In the genomic region with DNA sequence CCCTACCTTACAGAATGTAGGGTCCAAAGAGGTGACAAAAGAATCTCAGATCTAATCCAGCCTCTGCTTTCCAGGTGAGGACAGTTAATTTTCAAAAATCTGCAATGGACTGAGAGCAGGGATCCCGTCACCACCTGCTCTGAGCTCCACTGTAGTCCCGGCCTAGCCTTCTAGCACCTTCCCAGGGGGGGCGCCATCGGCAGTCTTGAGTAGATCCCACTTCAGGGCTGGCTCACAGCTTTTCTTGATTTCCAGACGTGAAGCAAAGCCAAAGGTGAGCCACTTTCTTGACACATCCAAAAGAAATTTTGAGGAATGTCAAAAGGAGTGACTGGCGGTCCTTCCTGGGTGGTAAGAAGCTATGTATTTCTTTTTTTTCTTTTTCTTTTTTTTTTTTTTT, we compare ENCODE assay signal across 8 cellular contexts.
DNase-seq lines count a peak whose midpoint lies in the region; ATAC-seq, FAIRE-seq and TF ChIP-seq lines count a peak whose summit lies in the region.

No MANE protein-coding gene starts in this region.

- no peaks in the 10 kb centered on the region for H3K4me1 ChIP-seq in A549

- no peaks in the 10 kb centered on the region for H3K9me3 ChIP-seq in A549
- H3K9me3 ChIP-seq in WERI-Rb-1 (ENCODE audit: severe bottlenecking), result no peaks in the 10 kb centered on the region

- TF ChIP-seq POLR2A in A549 (IDR thresholded peaks at IDR 0.05; ENCODE audit: low read length), result no peak

- H3K27me3 ChIP-seq in WERI-Rb-1 (ENCODE audit: insufficient read depth, low read depth, severe bottlenecking), result no peaks in the 10 kb centered on the region

- POLR2A ChIA-PET in A549 (lab: Yijun Ruan, JAX), result interaction anchor here (1.3 kb wide), 2 partner anchors 509 to 510 kb away, joined by 3 to 4 read pairs; no protein-coding TSS in a partner anchor

- no peak overlapping the region for H3K4me2 ChIP-seq in A549

- FAIRE-seq in A549 (lab: Jason Lieb, UNC) (no peak), RCC 7860 (lab: Jason Lieb, UNC) (no peak)

- H3K36me3 ChIP-seq in WERI-Rb-1, result no peaks in the 10 kb centered on the region

- peak; percentile 52 to 65; a peak in 4 of 6 replicates for ATAC-seq in A549
- ATAC-seq in HG02970 (IDR thresholded peaks at IDR 0.05; ENCODE audit: low FRiP score, unreplicated experiment), result no peak
- no peak for ATAC-seq in HG02852 (IDR thresholded peaks at IDR 0.05; ENCODE audit: unreplicated experiment)

- no peak for TF ChIP-seq EP300 in A549 (IDR thresholded peaks at IDR 0.05)

- 69% methylated on average over 6 of the region's 6 CpGs for WGBS in A549 (ENCODE audit: missing lambda C conversion rate)

- DNase-seq in A549 (ENCODE audit: low read depth in 1 of 2, low spot score in 1 of 2) (peak; percentile 36 to 51), GM13976 (ENCODE audit: low spot score) (peak; percentile 46), WERI-Rb-1 (peak; percentile 75), iPS-NIHi7 (ENCODE audit: extremely low spot score) (peak; percentile 84), RCC 7860 (ENCODE audit: low spot score) (no peak)
- no peak for DNase-seq in effector CD4-positive, alpha-beta T cell

- TF ChIP-seq RAD21 in A549 (conservative IDR thresholded peaks at IDR 0.05 in 1 of 2, IDR thresholded peaks at IDR 0.05 in 1 of 2), result peak in 1 of 2 experiments; percentile 22; a peak in 1 of 5 replicates

- TF ChIP-seq CTCF in A549 (IDR thresholded peaks at IDR 0.05) (no peak), GM13976 (IDR thresholded peaks at IDR 0.05; ENCODE audit: borderline replicate concordance, control extremely low read depth, extremely low read depth, insufficient read depth, missing control alignments) (no peak), WERI-Rb-1 (IDR thresholded peaks at IDR 0.05; ENCODE audit: low read depth, low read length) (peak; percentile 66)

- in situ Hi-C loops in GM13976 (cut with MboI; ENCODE audit: low sequenced_read_pairs, unreplicated experiment), result loop anchor here (5.0 to 25.0 kb wide), 2 partner anchors 512 to 772 kb away; no protein-coding TSS in a partner anchor

- no peak overlapping the region for H3K4me3 ChIP-seq in A549
- H3K4me3 ChIP-seq in WERI-Rb-1 (ENCODE audit: low read depth, low read length), result no peak overlapping the region

- H3K27ac ChIP-seq in A549 (no peak overlapping the region), WERI-Rb-1 (no peak overlapping the region)

- CTCF ChIA-PET in A549 (lab: Yijun Ruan, JAX), result interaction anchor here (0.6 to 9.1 kb wide), 76 partner anchors 9 to 1718 kb away, joined by 3 to 155 read pairs (median 5); a partner anchor contains a TSS

TF ChIP-seq in A549, 52 proteins besides CTCF, POLR2A, EP300 and RAD21:
- TF ChIP-seq HOXB13 (CRISPR knock-in tag; IDR thresholded peaks at IDR 0.05; ENCODE audit: low read depth), result no peak
- no peak for TF ChIP-seq RNF2 (IDR thresholded peaks at IDR 0.05; ENCODE audit: borderline replicate concordance, low read depth)
- TF ChIP-seq MAFK (IDR thresholded peaks at IDR 0.05; ENCODE audit: partially characterized antibody), result no peak
- no peak for TF ChIP-seq HEYL (CRISPR knock-in tag; IDR thresholded peaks at IDR 0.05)
- no peak for TF ChIP-seq KDM1A (IDR thresholded peaks at IDR 0.05; ENCODE audit: low read depth)
- TF ChIP-seq, protein P1, sequence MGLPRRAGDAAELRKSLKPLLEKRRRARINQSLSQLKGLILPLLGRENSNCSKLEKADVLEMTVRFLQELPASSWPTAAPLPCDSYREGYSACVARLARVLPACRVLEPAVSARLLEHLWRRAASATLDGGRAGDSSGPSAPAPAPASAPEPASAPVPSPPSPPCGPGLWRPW (IDR thresholded peaks at IDR 0.05), result no peak
- no peak for TF ChIP-seq CHD4 (IDR thresholded peaks at IDR 0.05; ENCODE audit: borderline replicate concordance)
- TF ChIP-seq MYC (IDR thresholded peaks at IDR 0.05; ENCODE audit: borderline replicate concordance, low read length), result no peak
- TF ChIP-seq BHLHE40 (IDR thresholded peaks at IDR 0.05; ENCODE audit: low read depth, low read length), result no peak
- TF ChIP-seq CHD2 (IDR thresholded peaks at IDR 0.05; ENCODE audit: low read length, partially characterized antibody), result no peak
- TF ChIP-seq MAZ (IDR thresholded peaks at IDR 0.05; ENCODE audit: borderline replicate concordance, low read depth, low read length), result no peak
- TF ChIP-seq KDM5A (IDR thresholded peaks at IDR 0.05), result no peak
- no peak for TF ChIP-seq TFCP2L1 (CRISPR knock-in tag; IDR thresholded peaks at IDR 0.05)
- TF ChIP-seq FOSL2 (IDR thresholded peaks at IDR 0.05), result no peak
- no peak for TF ChIP-seq FOSL2 (CRISPR knock-in tag; IDR thresholded peaks at IDR 0.05)
- TF ChIP-seq, protein P2, sequence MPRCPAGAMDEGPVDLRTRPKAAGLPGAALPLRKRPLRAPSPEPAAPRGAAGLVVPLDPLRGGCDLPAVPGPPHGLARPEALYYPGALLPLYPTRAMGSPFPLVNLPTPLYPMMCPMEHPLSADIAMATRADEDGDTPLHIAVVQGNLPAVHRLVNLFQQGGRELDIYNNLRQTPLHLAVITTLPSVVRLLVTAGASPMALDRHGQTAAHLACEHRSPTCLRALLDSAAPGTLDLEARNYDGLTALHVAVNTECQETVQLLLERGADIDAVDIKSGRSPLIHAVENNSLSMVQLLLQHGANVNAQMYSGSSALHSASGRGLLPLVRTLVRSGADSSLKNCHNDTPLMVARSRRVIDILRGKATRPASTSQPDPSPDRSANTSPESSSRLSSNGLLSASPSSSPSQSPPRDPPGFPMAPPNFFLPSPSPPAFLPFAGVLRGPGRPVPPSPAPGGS (IDR thresholded peaks at IDR 0.05), result no peak
TF ChIP-seq in A549: peak in this region for 0.

Comparison
In these comparisons a context has a peak if more than half of its experiments do, and no peak if none do; other contexts are left out.
1. ATAC-seq: peak in A549 (2 of 2); none in HG02970 (single experiment) and HG02852 (single experiment).
2. DNase-seq: peak in A549 (2 of 2), GM13976 (single experiment), WERI-Rb-1 (single experiment) and iPS-NIHi7 (single experiment); none in RCC 7860 (single experiment) and effector CD4-positive, alpha-beta T cell (single experiment).